ENCODE assay signal across 10 cellular contexts in genomic region chr3:12004741-12005513, GRCh38. TPM values are rescaled to one million over a fixed set of nuclear protein-coding genes. Genes with fewer than 3 reads are reported as not detected.
DNase-seq lines count a peak whose midpoint lies in the region; ATAC-seq and TF ChIP-seq lines count a peak whose summit lies in the region.
"Had no signal": no experiment of that assay in that cellular context is flagged by ENCODE, and none has a peak within 500 bp of the region (broad histone marks: within the 10 kb centered on the region; RNA-seq: fewer than 3 reads in every experiment).

No MANE protein-coding gene starts in this region.

- no peaks in the 10 kb centered on the region for H3K36me3 Mint-ChIP-seq in activated naive CD8-positive, alpha-beta T cell treated with anti-CD3 and anti-CD28 coated beads for 36 hours

- peaks cover 1% of the 10 kb centered on the region for H3K4me1 Mint-ChIP-seq in activated naive CD8-positive, alpha-beta T cell treated with anti-CD3 and anti-CD28 coated beads for 36 hours

- H3K4me1 ChIP-seq in mesendoderm (ENCODE audit: control insufficient read depth, low read depth, low read length) (peaks cover 6% of the 10 kb centered on the region), thyroid gland (no peaks in the 10 kb centered on the region), foreskin keratinocyte (no peaks in the 10 kb centered on the region)

- no peak overlapping the region for H3K27ac ChIP-seq in mesendoderm (ENCODE audit: low read depth, low read length)
- no peak overlapping the region for H3K27ac ChIP-seq in thyroid gland
- no peak overlapping the region for H3K27ac ChIP-seq in foreskin keratinocyte

- no peak overlapping the region for H3K23ac ChIP-seq in mesendoderm (ENCODE audit: low read length)

- TF ChIP-seq CTCF in GM06990 (IDR thresholded peaks at IDR 0.05; ENCODE audit: insufficient read depth, low read length, poor library complexity, severe bottlenecking), result no peak
- no peak for TF ChIP-seq CTCF in thyroid gland (IDR thresholded peaks at IDR 0.05)
- no peak for TF ChIP-seq CTCF in foreskin keratinocyte (conservative IDR thresholded peaks at IDR 0.05)

- peak overlapping the region; percentile 82 for H3K56ac ChIP-seq in mesendoderm (ENCODE audit: low read length)

- no peak overlapping the region for H3K4me3 Mint-ChIP-seq in activated naive CD8-positive, alpha-beta T cell treated with anti-CD3 and anti-CD28 coated beads for 36 hours

- peaks cover 62% of the 10 kb centered on the region for H3K27me3 Mint-ChIP-seq in activated naive CD8-positive, alpha-beta T cell treated with anti-CD3 and anti-CD28 coated beads for 36 hours

- H3K4me2 ChIP-seq in mesendoderm (ENCODE audit: low read length), result peak overlapping the region; percentile 52

- H3K27ac Mint-ChIP-seq in activated naive CD8-positive, alpha-beta T cell treated with anti-CD3 and anti-CD28 coated beads for 36 hours, result no peak overlapping the region

- DNase-seq in AG20443 (ENCODE audit: low spot score) (peak; percentile 14), GM06990 (ENCODE audit: extremely low read depth, insufficient read length) (peak; percentile 2), mesendoderm (peak; percentile 53), thyroid gland (no peak), NCI-H510A (lab: John Stamatoyannopoulos, UW) (no peak), foreskin keratinocyte (no peak)
- peak; percentile 2 for DNase-seq in activated naive CD8-positive, alpha-beta T cell treated with anti-CD3 and anti-CD28 coated beads for 36 hours
- DNase-seq: EL had no signal

- no peak overlapping the region for H4K8ac ChIP-seq in mesendoderm (ENCODE audit: low read depth, low read length)

- intact Hi-C loops in thyroid gland (cut with DNase I), result no loop called here

- ATAC-seq in HG03571 (IDR thresholded peaks at IDR 0.05; ENCODE audit: unreplicated experiment) (no peak), foreskin keratinocyte (no peak)

- no peaks in the 10 kb centered on the region for H3K9me3 Mint-ChIP-seq in activated naive CD8-positive, alpha-beta T cell treated with anti-CD3 and anti-CD28 coated beads for 36 hours

- peak overlapping the region; percentile 85 for H3K18ac ChIP-seq in mesendoderm (ENCODE audit: low read length)

- no peak overlapping the region for H2BK5ac ChIP-seq in mesendoderm (ENCODE audit: low read length)

- TF ChIP-seq POLR2A in thyroid gland (IDR thresholded peaks at IDR 0.05), result no peak

- no peaks in the 10 kb centered on the region for H3K79me2 ChIP-seq in mesendoderm (ENCODE audit: control insufficient read depth, insufficient read depth, low read length)

- no peak overlapping the region for H2BK120ac ChIP-seq in mesendoderm (ENCODE audit: low read depth, low read length)

- WGBS in mesendoderm (ENCODE audit: extremely low coverage, insufficient coverage, low lambda C conversion rate), result no CpG with 5 or more reads among the region's 57 CpGs
- whole genome bisulfite sequencing in thyroid gland, 2 donors, result 13 to 21% methylated on average over 14 to 25 of the region's 57 CpGs

- H2AK5ac ChIP-seq in mesendoderm (ENCODE audit: low read length), result no peak overlapping the region

- no peak overlapping the region for H3K4ac ChIP-seq in mesendoderm (ENCODE audit: low read depth, low read length)

- H3K36me3 ChIP-seq in GM06990 (ENCODE audit: control insufficient read depth, insufficient read depth, low read length) (no peaks in the 10 kb centered on the region), mesendoderm (ENCODE audit: control insufficient read depth, insufficient read depth, low read length) (no peaks in the 10 kb centered on the region), thyroid gland (no peaks in the 10 kb centered on the region)

- peak overlapping the region; percentile 64 for H3K9ac ChIP-seq in mesendoderm (ENCODE audit: low read length)

- no peaks in the 10 kb centered on the region for H3K9me3 ChIP-seq in thyroid gland

- H3K4me3 ChIP-seq in GM06990 (replicated peaks; ENCODE audit: low read depth, low read length) (no peak overlapping the region), mesendoderm (ENCODE audit: low read length) (peak overlapping the region; percentile 17), thyroid gland (replicated peaks in 1 of 3) (no peak overlapping the region)

- H4K5ac ChIP-seq in mesendoderm (ENCODE audit: low read length), result no peak overlapping the region

- H3K27me3 ChIP-seq in GM06990 (replicated peaks; ENCODE audit: control insufficient read depth, insufficient read depth, low read length) (no peaks in the 10 kb centered on the region), mesendoderm (ENCODE audit: insufficient read depth, low read length, poor library complexity) (peaks cover 2% of the 10 kb centered on the region), thyroid gland (peaks cover 12% of the 10 kb centered on the region), foreskin keratinocyte (peaks cover 96% of the 10 kb centered on the region)

- H3K79me1 ChIP-seq in mesendoderm (ENCODE audit: low read length), result no peaks in the 10 kb centered on the region

- no peak overlapping the region for H2BK15ac ChIP-seq in mesendoderm (replicated peaks; ENCODE audit: low read depth)

RNA-seq across cellular contexts. Expression of gene SYN2, which starts 0.7 kb away (rescaled TPM):
- under 1 TPM; 0.35 to 0.66 TPM for total RNA-seq in activated naive CD8-positive, alpha-beta T cell treated with anti-CD3 and anti-CD28 coated beads for 36 hours
- 3.0 TPM for polyA plus RNA-seq in mesendoderm (2013, experiment 1 of 2)
- polyA plus RNA-seq in mesendoderm (2013, experiment 2 of 2), result 3.1 TPM
- 1 to 10 TPM in 1 of 4 donors, under 1 TPM in 3; 0.11 to 1.2 (median 0.28) TPM for total RNA-seq in thyroid gland
- 0.11 TPM in 1 of 2 replicates, not detected in the other for total RNA-seq in foreskin keratinocyte
- polyA plus RNA-seq in foreskin keratinocyte, result 0.02 and 0.04 TPM in 2 replicates
- polyA plus RNA-seq: keratinocyte had no signal

Comparison
In these comparisons a context has a peak if more than half of its experiments do, and no peak if none do; other contexts are left out.
1. DNase-seq: peak in AG20443 (single experiment), GM06990 (single experiment), activated naive CD8-positive, alpha-beta T cell treated with anti-CD3 and anti-CD28 coated beads for 36 hours (single experiment) and mesendoderm (single experiment); none in thyroid gland (0 of 2), NCI-H510A (single experiment) and foreskin keratinocyte (0 of 2).